In genomic region chr15:62059108-62059817, GRCh38 we compare ENCODE assay signal across 7 cellular contexts. TPM values are rescaled to one million over a fixed set of nuclear protein-coding genes. Genes with fewer than 3 reads are reported as not detected.
DNase-seq lines count a peak whose midpoint lies in the region; ATAC-seq, FAIRE-seq and TF ChIP-seq lines count a peak whose summit lies in the region.

No MANE protein-coding gene starts in this region.

- H3K27me3 ChIP-seq in Peyer's patch (no peaks in the 10 kb centered on the region), neutrophil (peaks cover 31% of the 10 kb centered on the region)

- H3K4me3 ChIP-seq in Peyer's patch (peak overlapping the region; percentile 73 to 96 (median 92)), neutrophil (ENCODE audit: low read depth in 1 of 2, low read length in 1 of 2) (peak overlapping the region; percentile 87 to 92)

- ATAC-seq in omental fat pad (ENCODE audit: low FRiP score): no peak

- H3K27ac ChIP-seq in Peyer's patch (peak overlapping the region; percentile 92 to 99 (median 96)), neutrophil (peak overlapping the region; percentile 93)

- peak overlapping the region; percentile 40 for H3K27ac Mint-ChIP-seq in endothelial cell (ENCODE audit: unreplicated experiment)

- peak in 3 of 6 experiments; percentile 18 to 39 (median 23) for TF ChIP-seq CTCF in Peyer's patch (IDR thresholded peaks at IDR 0.05)
- no peak for TF ChIP-seq CTCF in endothelial cell (IDR thresholded peaks at IDR 0.05; ENCODE audit: unreplicated experiment)
- no peak for TF ChIP-seq CTCF in neutrophil (IDR thresholded peaks at IDR 0.05)
- no peak for TF ChIP-seq CTCF in omental fat pad (IDR thresholded peaks at IDR 0.05)

- H3K27me3 Mint-ChIP-seq in endothelial cell (ENCODE audit: unreplicated experiment): peaks cover 2% of the 10 kb centered on the region

- H3K36me3 ChIP-seq in Peyer's patch: no peaks in the 10 kb centered on the region
- no peaks in the 10 kb centered on the region for H3K36me3 ChIP-seq in neutrophil

- H3K36me3 Mint-ChIP-seq in endothelial cell (ENCODE audit: low read depth, unreplicated experiment): peaks cover 6% of the 10 kb centered on the region

- H3K4me3 Mint-ChIP-seq in endothelial cell (ENCODE audit: unreplicated experiment): peak overlapping the region; percentile 97

- H3K9me3 ChIP-seq in Peyer's patch: no peaks in the 10 kb centered on the region
- no peaks in the 10 kb centered on the region for H3K9me3 ChIP-seq in neutrophil

- H3K4me1 Mint-ChIP-seq in endothelial cell (ENCODE audit: unreplicated experiment): peaks cover 30% of the 10 kb centered on the region

- H3K4me1 ChIP-seq in Peyer's patch (peaks cover 0 to 14% (median 0%) of the 10 kb centered on the region in 4 donors), neutrophil (ENCODE audit: control insufficient read depth in 1 of 2, insufficient read depth in 1 of 2, low read depth in 1 of 2, low read length in 1 of 2) (peaks cover 19 to 38% of the 10 kb centered on the region in 2 experiments)

- no peaks in the 10 kb centered on the region for H3K9me3 Mint-ChIP-seq in endothelial cell (ENCODE audit: unreplicated experiment)

- DNase-seq in GM18507 (ENCODE audit: extremely low spot score, insufficient read length, low read depth): no peak
- DNase-seq in Peyer's patch: no peak
- no peak for DNase-seq in endothelial cell (ENCODE audit: low spot score)
- DNase-seq in HK-2 (ENCODE audit: unreplicated experiment): no peak
- DNase-seq in NCI-H187 treated with DMSO at 0.1 percent for 48 hours (lab: John Stamatoyannopoulos, UW): no peak
- DNase-seq in omental fat pad (ENCODE audit: low spot score): no peak

- TF ChIP-seq POLR2A in Peyer's patch (IDR thresholded peaks at IDR 0.05): no peak

- peak; percentile 12 for FAIRE-seq in GM18507 (lab: Jason Lieb, UNC)

RNA-seq across cellular contexts. Expression of gene VPS13C, which starts 1.0 kb away (rescaled TPM):
- total RNA-seq in Peyer's patch (100 to 1,000 TPM in 1 of 4 donors, 10 to 100 TPM in 3; 65.1 to 111 (median 70.4) TPM), endothelial cell (ENCODE audit: unreplicated experiment) (50.9 TPM), omental fat pad (100 to 1,000 TPM in 1 of 4 donors, 10 to 100 TPM in 3; 61.6 to 144 (median 75.8) TPM)

RNA-seq across cellular contexts. Expression of gene C2CD4A, which starts 7.5 kb away (rescaled TPM):
- total RNA-seq in Peyer's patch (1 to 10 TPM in 1 of 4 donors, under 1 TPM in 1, not detected in 2; 0.18 to 1.7 TPM), endothelial cell (ENCODE audit: unreplicated experiment) (0.18 TPM), omental fat pad (under 1 TPM in 2 of 4 donors, not detected in 2; 0.09 to 0.60 TPM)
